In the genomic region with DNA sequence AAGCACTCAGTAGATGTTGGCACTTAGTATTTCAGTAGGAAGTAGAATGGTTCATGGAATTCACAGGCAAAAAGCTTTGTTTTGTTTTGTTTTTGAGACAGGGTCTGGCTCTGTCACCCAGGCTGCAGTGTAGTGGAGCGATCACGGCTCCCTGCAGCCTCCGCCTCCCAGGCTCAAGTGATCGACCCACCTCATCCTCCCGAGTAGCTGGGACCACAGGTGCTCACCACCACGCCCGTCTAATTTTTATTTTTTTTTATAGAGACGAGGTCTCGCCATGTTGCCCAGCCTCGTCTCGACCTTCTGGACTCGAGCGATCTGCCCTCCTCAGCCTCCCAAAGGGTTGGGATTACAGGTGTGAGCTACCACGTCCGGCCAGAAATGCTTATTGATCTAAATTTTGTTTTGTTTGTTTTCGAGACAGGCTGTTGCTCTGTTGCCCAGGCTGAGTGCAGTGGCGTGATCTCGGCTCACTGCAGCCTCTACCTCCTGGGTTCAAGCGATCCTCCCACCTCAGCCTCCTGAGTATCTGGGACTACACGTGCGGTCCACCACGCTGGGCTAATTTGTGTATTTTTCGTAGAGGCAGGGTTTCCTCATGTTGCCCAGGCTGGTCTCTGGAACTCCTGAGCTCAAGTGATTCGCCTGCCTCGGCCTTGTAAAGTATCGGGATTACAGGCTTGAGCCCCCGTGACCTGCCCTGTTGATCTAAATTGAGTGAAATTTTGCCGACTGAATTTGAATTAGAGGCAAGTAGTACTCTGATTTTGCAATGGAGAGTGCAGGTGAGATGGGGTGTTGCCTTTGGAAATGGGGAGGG, we compare ENCODE assay signal across 1 cellular context.
TF ChIP-seq lines count a peak whose summit lies in the region.

No MANE protein-coding gene starts in this region.

TF ChIP-seq in neural cell, 6 proteins besides CTCF, POLR2A, EP300 and RAD21 (continued from another document):
- TF ChIP-seq, protein P1, sequence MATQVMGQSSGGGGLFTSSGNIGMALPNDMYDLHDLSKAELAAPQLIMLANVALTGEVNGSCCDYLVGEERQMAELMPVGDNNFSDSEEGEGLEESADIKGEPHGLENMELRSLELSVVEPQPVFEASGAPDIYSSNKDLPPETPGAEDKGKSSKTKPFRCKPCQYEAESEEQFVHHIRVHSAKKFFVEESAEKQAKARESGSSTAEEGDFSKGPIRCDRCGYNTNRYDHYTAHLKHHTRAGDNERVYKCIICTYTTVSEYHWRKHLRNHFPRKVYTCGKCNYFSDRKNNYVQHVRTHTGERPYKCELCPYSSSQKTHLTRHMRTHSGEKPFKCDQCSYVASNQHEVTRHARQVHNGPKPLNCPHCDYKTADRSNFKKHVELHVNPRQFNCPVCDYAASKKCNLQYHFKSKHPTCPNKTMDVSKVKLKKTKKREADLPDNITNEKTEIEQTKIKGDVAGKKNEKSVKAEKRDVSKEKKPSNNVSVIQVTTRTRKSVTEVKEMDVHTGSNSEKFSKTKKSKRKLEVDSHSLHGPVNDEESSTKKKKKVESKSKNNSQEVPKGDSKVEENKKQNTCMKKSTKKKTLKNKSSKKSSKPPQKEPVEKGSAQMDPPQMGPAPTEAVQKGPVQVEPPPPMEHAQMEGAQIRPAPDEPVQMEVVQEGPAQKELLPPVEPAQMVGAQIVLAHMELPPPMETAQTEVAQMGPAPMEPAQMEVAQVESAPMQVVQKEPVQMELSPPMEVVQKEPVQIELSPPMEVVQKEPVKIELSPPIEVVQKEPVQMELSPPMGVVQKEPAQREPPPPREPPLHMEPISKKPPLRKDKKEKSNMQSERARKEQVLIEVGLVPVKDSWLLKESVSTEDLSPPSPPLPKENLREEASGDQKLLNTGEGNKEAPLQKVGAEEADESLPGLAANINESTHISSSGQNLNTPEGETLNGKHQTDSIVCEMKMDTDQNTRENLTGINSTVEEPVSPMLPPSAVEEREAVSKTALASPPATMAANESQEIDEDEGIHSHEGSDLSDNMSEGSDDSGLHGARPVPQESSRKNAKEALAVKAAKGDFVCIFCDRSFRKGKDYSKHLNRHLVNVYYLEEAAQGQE (IDR thresholded peaks at IDR 0.05; ENCODE audit: borderline replicate concordance), result no peak
- TF ChIP-seq MXI1 (conservative IDR thresholded peaks at IDR 0.05; ENCODE audit: poor library complexity, severe bottlenecking) (no peak), EZH2 (IDR thresholded peaks at IDR 0.05; ENCODE audit: borderline replicate concordance, insufficient read depth, low read length, poor library complexity, severe bottlenecking) (no peak), TAF1 (IDR thresholded peaks at IDR 0.05; ENCODE audit: low read depth) (no peak), POLR2AphosphoS5 (IDR thresholded peaks at IDR 0.05) (no peak)
